20 cellular contexts compared by ENCODE assay signal in genomic region chr5:9342161-9342787, GRCh38.
"Had no signal": no experiment of that assay in that cellular context is flagged by ENCODE, and none has a peak within 500 bp of the region (broad histone marks: within the 10 kb centered on the region; RNA-seq: fewer than 3 reads in every experiment).

No MANE protein-coding gene starts in this region.

- H3K4me3 ChIP-seq: adrenal gland, SK-N-MC had no signal

- H3K27me3 Mint-ChIP-seq: activated CD8-positive, alpha-beta T cell treated with anti-CD3 and anti-CD28 coated beads for 36 hours; activated naive CD8-positive, alpha-beta T cell treated with anti-CD3 and anti-CD28 coated beads, Interleukin-2, amount 10 ng/mL, durations not matched to agents 7 days and 5 days; T-cell had no signal

- H3K4me1 Mint-ChIP-seq: activated naive CD8-positive, alpha-beta T cell treated with anti-CD3 and anti-CD28 coated beads, Interleukin-2, amount 10 ng/mL, durations not matched to agents 7 days and 5 days; T-cell had no signal

- DNase-seq: activated CD4-positive, CD25-positive, alpha-beta regulatory T cell; activated CD8-positive, alpha-beta memory T cell treated with anti-CD3 and anti-CD28 coated beads, Interleukin-2, amount 50 U/mL, for 4 hours; activated CD8-positive, alpha-beta T cell treated with anti-CD3 and anti-CD28 coated beads for 36 hours; activated naive CD4-positive, alpha-beta T cell treated with anti-CD3 and anti-CD28 coated beads, Interleukin-2, amount 50 U/mL, for 16 hours; activated naive CD8-positive, alpha-beta T cell treated with anti-CD3 and anti-CD28 coated beads, Interleukin-2, amount 10 ng/mL, durations not matched to agents 7 days and 5 days; activated T-cell treated with anti-CD3 and anti-CD28 coated beads, Interleukin-2, amount 50 U/mL, for 72 hours; adrenal gland; anterior cingulate cortex; central memory CD4-positive, alpha-beta T cell; NCI-H1092; NCI-H1417; NCI-H1930; NCI-H524 treated with DMSO at 0.1 percent for 48 hours; NCI-H748 treated with DMSO at 0.1 percent for 48 hours; T-cell; T-helper 2 cell had no signal

- H3K4me3 Mint-ChIP-seq: activated CD8-positive, alpha-beta T cell treated with anti-CD3 and anti-CD28 coated beads for 36 hours; activated naive CD8-positive, alpha-beta T cell treated with anti-CD3 and anti-CD28 coated beads, Interleukin-2, amount 10 ng/mL, durations not matched to agents 7 days and 5 days; activated T-cell treated with anti-CD3 and anti-CD28 coated beads, Interleukin-2, amount 50 U/mL, for 72 hours; T-cell had no signal

- H3K4me1 ChIP-seq: adrenal gland had no signal

- H3K9me3 ChIP-seq: adrenal gland had no signal

- H3K4me2 ChIP-seq: KMS-11 had no signal

- H3K9ac ChIP-seq: KMS-11 had no signal

- H3K27me3 ChIP-seq: adrenal gland had no signal

- H3K27ac Mint-ChIP-seq: activated CD8-positive, alpha-beta T cell treated with anti-CD3 and anti-CD28 coated beads for 36 hours; activated naive CD8-positive, alpha-beta T cell treated with anti-CD3 and anti-CD28 coated beads, Interleukin-2, amount 10 ng/mL, durations not matched to agents 7 days and 5 days; activated T-cell treated with anti-CD3 and anti-CD28 coated beads, Interleukin-2, amount 50 U/mL, for 72 hours; T-cell had no signal

- ATAC-seq: activated CD8-positive, alpha-beta T cell treated with anti-CD3 and anti-CD28 coated beads for 36 hours; activated T-cell treated with anti-CD3 and anti-CD28 coated beads, Interleukin-2, amount 50 U/mL, for 72 hours; Right ventricle myocardium inferior; T-cell had no signal

- H3K36me3 Mint-ChIP-seq: activated naive CD8-positive, alpha-beta T cell treated with anti-CD3 and anti-CD28 coated beads, Interleukin-2, amount 10 ng/mL, durations not matched to agents 7 days and 5 days; T-cell had no signal

- H3K27ac ChIP-seq: adrenal gland, KMS-11, SK-N-MC, VCaP had no signal

- H3K36me3 ChIP-seq: adrenal gland had no signal
